14 cellular contexts compared by ENCODE assay signal in the genomic region with DNA sequence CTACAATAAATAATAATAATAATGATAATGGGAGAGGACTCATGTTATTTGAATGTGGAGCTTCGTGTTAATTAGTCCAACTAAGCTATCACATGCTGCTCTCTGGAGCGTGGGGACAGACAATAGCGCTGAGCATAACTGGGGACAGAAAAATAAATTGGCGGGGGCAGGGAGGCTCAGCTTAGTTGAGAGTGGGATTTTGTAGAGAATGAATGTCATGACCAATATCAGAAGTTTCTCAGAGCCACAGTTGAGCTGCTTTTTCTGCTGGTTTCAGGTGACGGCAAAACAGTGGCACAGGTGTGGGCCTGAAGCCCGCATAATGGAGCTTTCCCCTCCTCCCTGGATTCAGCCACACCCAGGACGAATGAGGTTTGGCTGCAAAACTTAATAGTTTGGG.
DNase-seq lines count a peak whose midpoint lies in the region; ATAC-seq and TF ChIP-seq lines count a peak whose summit lies in the region.
"Had no signal": no experiment of that assay in that cellular context is flagged by ENCODE, and none has a peak within 500 bp of the region (broad histone marks: within the 10 kb centered on the region; RNA-seq: fewer than 3 reads in every experiment).

No MANE protein-coding gene starts in this region.

- H3K27ac Mint-ChIP-seq in T-helper 2 cell treated with Interferon-gamma antibody and Interleukin-4, amounts not matched to agents 5 μg/mL and 100 μg/mL, for 36 hours, result peak overlapping the region; percentile 56
- H3K27ac Mint-ChIP-seq in natural killer cell treated with Interleukin-12 subunit alpha and Interleukin-12 subunit beta and Interleukin-15 and Interleukin-18, amount 100 ng/mL, for 72 hours, result peak overlapping the region; percentile 45 to 82
- H3K27ac Mint-ChIP-seq: nephron had no signal

- no peaks in the 10 kb centered on the region for H3K27me3 Mint-ChIP-seq in T-helper 2 cell treated with Interferon-gamma antibody and Interleukin-4, amounts not matched to agents 5 μg/mL and 100 μg/mL, for 36 hours (ENCODE audit: low read depth)
- H3K27me3 Mint-ChIP-seq in natural killer cell treated with Interleukin-12 subunit alpha and Interleukin-12 subunit beta and Interleukin-15 and Interleukin-18, amount 100 ng/mL, for 72 hours, result no peaks in the 10 kb centered on the region

- peaks cover 45% of the 10 kb centered on the region for H3K9me3 Mint-ChIP-seq in T-helper 2 cell treated with Interferon-gamma antibody and Interleukin-4, amounts not matched to agents 5 μg/mL and 100 μg/mL, for 36 hours
- peaks cover 2% of the 10 kb centered on the region for H3K9me3 Mint-ChIP-seq in natural killer cell treated with Interleukin-12 subunit alpha and Interleukin-12 subunit beta and Interleukin-15 and Interleukin-18, amount 100 ng/mL, for 72 hours

- no peak for DNase-seq in T-helper 2 cell treated with Interferon-gamma antibody and Interleukin-4, amounts not matched to agents 5 μg/mL and 100 μg/mL, for 36 hours (ENCODE audit: low spot score)
- no peak for DNase-seq in T-helper 2 cell
- no peak for DNase-seq in natural killer cell treated with Interleukin-12 subunit alpha and Interleukin-12 subunit beta and Interleukin-15 and Interleukin-18, amount 100 ng/mL, for 72 hours (ENCODE audit: low spot score)
- no peak for DNase-seq in nucleus accumbens (lab: John Stamatoyannopoulos, UW)
- DNase-seq in DMS114 treated with DMSO at 0.1 percent for 48 hours (lab: John Stamatoyannopoulos, UW; ENCODE audit: unreplicated experiment), result no peak
- DNase-seq in foreskin fibroblast, result no peak
- DNase-seq: 8988T; activated CD4-positive, alpha-beta T cell treated with anti-CD3 and anti-CD28 coated beads, Interleukin-2, amount 50 U/mL, for 1 hour; NK-92 treated with Interleukin-12 subunit alpha and Interleukin-12 subunit beta, amount 100 ng/mL, for 24 hours; stimulated activated CD4-positive, alpha-beta T cell treated with anti-CD3 and anti-CD28 coated beads, Interleukin-1b, Interleukin-23, amount 100 ng/mL, for 48 hours had no signal

- peak overlapping the region; percentile 63 for H3K4me3 Mint-ChIP-seq in T-helper 2 cell treated with Interferon-gamma antibody and Interleukin-4, amounts not matched to agents 5 μg/mL and 100 μg/mL, for 36 hours
- H3K4me3 Mint-ChIP-seq in natural killer cell treated with Interleukin-12 subunit alpha and Interleukin-12 subunit beta and Interleukin-15 and Interleukin-18, amount 100 ng/mL, for 72 hours, result peak overlapping the region; percentile 52
- H3K4me3 Mint-ChIP-seq: nephron had no signal

- peaks cover 46% of the 10 kb centered on the region for H3K36me3 Mint-ChIP-seq in T-helper 2 cell treated with Interferon-gamma antibody and Interleukin-4, amounts not matched to agents 5 μg/mL and 100 μg/mL, for 36 hours (ENCODE audit: low read depth)
- peaks cover 10% of the 10 kb centered on the region for H3K36me3 Mint-ChIP-seq in natural killer cell treated with Interleukin-12 subunit alpha and Interleukin-12 subunit beta and Interleukin-15 and Interleukin-18, amount 100 ng/mL, for 72 hours

- no peak overlapping the region for H3K4me3 ChIP-seq in foreskin fibroblast (ENCODE audit: low read depth in 1 of 2, low read length in 2 of 2)
- H3K4me3 ChIP-seq: K562 had no signal

- TF ChIP-seq CTCF in foreskin fibroblast (IDR thresholded peaks at IDR 0.05; ENCODE audit: low read depth, low read length), result no peak

- peaks cover 58% of the 10 kb centered on the region for H3K4me1 Mint-ChIP-seq in T-helper 2 cell treated with Interferon-gamma antibody and Interleukin-4, amounts not matched to agents 5 μg/mL and 100 μg/mL, for 36 hours (ENCODE audit: low read depth)
- peaks cover 41 to 65% of the 10 kb centered on the region in 2 donors for H3K4me1 Mint-ChIP-seq in natural killer cell treated with Interleukin-12 subunit alpha and Interleukin-12 subunit beta and Interleukin-15 and Interleukin-18, amount 100 ng/mL, for 72 hours (ENCODE audit: low read depth in 2 of 2)
- H3K4me1 Mint-ChIP-seq: nephron had no signal

- peak; percentile 62 for ATAC-seq in GM21717 (IDR thresholded peaks at IDR 0.05; ENCODE audit: unreplicated experiment)
- peak; percentile 58 for ATAC-seq in HG03442 (IDR thresholded peaks at IDR 0.05; ENCODE audit: unreplicated experiment)
- ATAC-seq in natural killer cell treated with Interleukin-12 subunit alpha and Interleukin-12 subunit beta and Interleukin-15 and Interleukin-18, amount 100 ng/mL, for 72 hours, result no peak
- ATAC-seq: K562 had no signal

Comparison
In these comparisons a context has a peak if more than half of its experiments do, and no peak if none do; other contexts are left out.
1. ATAC-seq: peak in GM21717 (single experiment) and HG03442 (single experiment); none in natural killer cell treated with Interleukin-12 subunit alpha and Interleukin-12 subunit beta and Interleukin-15 and Interleukin-18, amount 100 ng/mL, for 72 hours (0 of 2).